13 cellular contexts compared by ENCODE assay signal in genomic region chr1:220012259-220012658, GRCh38. TPM values are rescaled to one million over a fixed set of nuclear protein-coding genes. Genes with fewer than 3 reads are reported as not detected.
DNase-seq lines count a peak whose midpoint lies in the region; ATAC-seq and TF ChIP-seq lines count a peak whose summit lies in the region.
"Had no signal": no experiment of that assay in that cellular context is flagged by ENCODE, and none has a peak within 500 bp of the region (broad histone marks: within the 10 kb centered on the region; RNA-seq: fewer than 3 reads in every experiment).

No MANE protein-coding gene starts in this region.

- H2BK5ac ChIP-seq in mesenchymal stem cell (ENCODE audit: low read depth, low read length, poor library complexity, severe bottlenecking): no peak overlapping the region

- no peak overlapping the region for H3K14ac ChIP-seq in mesenchymal stem cell (ENCODE audit: low read length in 2 of 2)

- H3K4me1 ChIP-seq in mesenchymal stem cell (ENCODE audit: control insufficient read depth, insufficient read depth, low read depth, low read length): peaks cover 3% of the 10 kb centered on the region
- peaks cover 0 to 7% of the 10 kb centered on the region in 2 donors for H3K4me1 ChIP-seq in right atrium auricular region

- TF ChIP-seq CTCF in AG09319 (IDR thresholded peaks at IDR 0.05; ENCODE audit: low read depth, low read length) (peak; percentile 15; the same call in 1 of the 2 replicates), cardiac fibroblast (IDR thresholded peaks at IDR 0.05; ENCODE audit: low read depth, low read length) (no peak), right atrium auricular region (IDR thresholded peaks at IDR 0.05) (peak in 1 of 2 donors; percentile 13)

- DNase-seq in AG09319 (ENCODE audit: extremely low read depth, low read depth) (no peak), HT-29 (ENCODE audit: low spot score) (peak; percentile 4), cardiac fibroblast (ENCODE audit: low read depth in 2 of 2) (peak; percentile 21 to 48), mesenchymal stem cell (peak; percentile 16), occipital lobe (lab: John Stamatoyannopoulos, UW) (no peak), right atrium auricular region (ENCODE audit: low spot score) (no peak)
- DNase-seq in activated CD4-positive, alpha-beta T cell treated with anti-CD3 and anti-CD28 coated beads for 4 hours: no peak
- DNase-seq: activated CD8-positive, alpha-beta memory T cell treated with anti-CD3 and anti-CD28 coated beads for 24 hours; activated naive CD8-positive, alpha-beta T cell treated with anti-CD3 and anti-CD28 coated beads, Interleukin-2, amount 50 U/mL, for 24 hours; KBM-7; NCI-H2171; OCI-M1 had no signal

- H3K4ac ChIP-seq in mesenchymal stem cell (ENCODE audit: low read depth in 1 of 2, low read length in 2 of 2): no peak overlapping the region

- H3K18ac ChIP-seq in mesenchymal stem cell (ENCODE audit: low read depth in 1 of 2, low read length in 2 of 2): no peak overlapping the region

- H2BK12ac ChIP-seq in mesenchymal stem cell (ENCODE audit: low read length in 2 of 2): no peak overlapping the region

- 75% methylated on average over 2 of the region's 3 CpGs for WGBS in mesenchymal stem cell

- H2AFZ ChIP-seq in mesenchymal stem cell (ENCODE audit: low read depth, low read length): no peak overlapping the region

- H3K9ac ChIP-seq in mesenchymal stem cell (ENCODE audit: low read length): peak overlapping the region; percentile 54

- no peak overlapping the region for H2AK5ac ChIP-seq in mesenchymal stem cell (ENCODE audit: low read length, severe bottlenecking)

- peaks cover 8% of the 10 kb centered on the region for H3K79me1 ChIP-seq in mesenchymal stem cell (replicated peaks; ENCODE audit: low read length, poor library complexity, severe bottlenecking)

- H4K91ac ChIP-seq in mesenchymal stem cell (ENCODE audit: low read length): no peak overlapping the region

- no peak overlapping the region for H3K23ac ChIP-seq in mesenchymal stem cell (ENCODE audit: low read length in 2 of 2)

- no peak overlapping the region for H2BK120ac ChIP-seq in mesenchymal stem cell (ENCODE audit: low read depth, low read length)

- ATAC-seq in GM18505 (IDR thresholded peaks at IDR 0.05; ENCODE audit: unreplicated experiment): no peak
- ATAC-seq: activated naive CD8-positive, alpha-beta T cell treated with anti-CD3 and anti-CD28 coated beads, Interleukin-2, amount 50 U/mL, for 24 hours had no signal

- H4K8ac ChIP-seq in mesenchymal stem cell (ENCODE audit: low read length): no peak overlapping the region

- no peak overlapping the region for H2BK15ac ChIP-seq in mesenchymal stem cell (ENCODE audit: low read depth, poor library complexity, severe bottlenecking)

- TF ChIP-seq POLR2A in GM18505 (IDR thresholded peaks at IDR 0.05; ENCODE audit: borderline replicate concordance, extremely low read depth, insufficient read depth, insufficient read length): no peak

- H3K36me3 ChIP-seq in mesenchymal stem cell (ENCODE audit: control insufficient read depth in 1 of 2, insufficient read depth in 2 of 2, low read depth in 1 of 2, low read length in 2 of 2) (peaks cover 18 to 48% of the 10 kb centered on the region in 2 experiments), right atrium auricular region (peaks cover 57% of the 10 kb centered on the region)

- H3K9me3 ChIP-seq in mesenchymal stem cell (ENCODE audit: control insufficient read depth, low read length) (no peaks in the 10 kb centered on the region), right atrium auricular region (no peaks in the 10 kb centered on the region)

- H3K27me3 ChIP-seq in mesenchymal stem cell (ENCODE audit: control insufficient read depth in 1 of 2, insufficient read depth in 1 of 2, low read length in 2 of 2) (no peaks in the 10 kb centered on the region), right atrium auricular region (no peaks in the 10 kb centered on the region)

- H3K4me2 ChIP-seq in mesenchymal stem cell (ENCODE audit: low read length, poor library complexity, severe bottlenecking): no peak overlapping the region

- H3K27ac ChIP-seq in mesenchymal stem cell (ENCODE audit: low read length, poor library complexity, severe bottlenecking) (no peak overlapping the region), right atrium auricular region (no peak overlapping the region)

- H3K4me3 ChIP-seq in cardiac fibroblast (replicated peaks in 1 of 2; ENCODE audit: low read depth in 2 of 2, low read length in 2 of 2) (no peak overlapping the region), mesenchymal stem cell (ENCODE audit: insufficient read depth in 1 of 2, low read depth in 1 of 2, low read length in 2 of 2) (no peak overlapping the region), right atrium auricular region (no peak overlapping the region)

RNA-seq across cellular contexts. Expression of gene EPRS1, which starts 34.0 kb away (rescaled TPM):
- total RNA-seq in HT-29 (2014; rRNA removed; shearing (Covaris generic)): 62.9 and 67.5 TPM in 2 replicates
- 68.3 TPM for polyA plus RNA-seq in mesenchymal stem cell (2013, experiment 1 of 2)
- polyA plus RNA-seq in mesenchymal stem cell (2013, experiment 2 of 2): 68.8 TPM
- total RNA-seq in occipital lobe: 174 TPM
- total RNA-seq in right atrium auricular region: 10 to 100 TPM; 39.1 to 55.4 TPM

Comparison
In these comparisons a context has a peak if more than half of its experiments do, and no peak if none do; other contexts are left out.
1. DNase-seq: peak in HT-29 (single experiment), cardiac fibroblast (2 of 2) and mesenchymal stem cell (single experiment); none in AG09319 (single experiment), occipital lobe (single experiment), activated CD4-positive, alpha-beta T cell treated with anti-CD3 and anti-CD28 coated beads for 4 hours (0 of 2) and right atrium auricular region (single experiment).